ENCODE assay signal across 6 cellular contexts in the genomic region with DNA sequence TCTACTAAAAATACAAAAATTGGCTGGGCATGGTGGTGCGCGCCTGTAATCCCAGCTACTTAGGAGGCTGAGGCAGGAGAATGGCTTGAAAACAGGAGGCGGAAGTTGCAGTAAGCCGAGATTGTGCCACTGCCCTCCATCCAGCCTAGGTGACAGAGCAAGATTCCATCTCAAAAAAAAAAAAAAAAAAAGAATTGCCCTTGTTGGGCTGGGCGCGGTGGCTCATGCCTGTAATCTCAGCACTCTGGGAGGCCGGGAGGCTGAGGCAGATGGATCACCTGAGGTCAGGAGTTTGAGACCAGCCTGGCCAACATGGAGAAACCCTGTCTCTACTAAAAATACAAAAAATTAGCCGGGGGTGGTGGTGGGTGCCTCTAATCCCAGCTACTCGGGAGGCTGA. TPM values are rescaled to one million over a fixed set of nuclear protein-coding genes. Genes with fewer than 3 reads are reported as not detected.
DNase-seq lines count a peak whose midpoint lies in the region; TF ChIP-seq lines count a peak whose summit lies in the region.
"Not testable (repeated sequence)": the region's sequence is repeated elsewhere in the genome, so short reads cannot be mapped to it uniquely, and the experiment has no call there.

No MANE protein-coding gene starts in this region.

- 75 to 85% methylated on average over 5 to 8 of the region's 9 CpGs for WGBS in esophagus squamous epithelium, 2 donors
- WGBS in tibial nerve, 2 donors = 84 to 86% methylated on average over 9 of the region's 9 CpGs

- H3K27me3 Mint-ChIP-seq in CD4-positive, alpha-beta memory T cell; T-helper 2 cell treated with Interferon-gamma antibody and Interleukin-4, amounts not matched to agents 5 μg/mL and 100 μg/mL, for 36 hours (ENCODE audit: low read depth); activated naive CD4-positive, alpha-beta T cell treated with anti-CD3 and anti-CD28 coated beads, Interleukin-2, amount 10 ng/mL, durations not matched to agents 7 days and 5 days: not testable (repeated sequence)

- DNase-seq in CD4-positive, alpha-beta memory T cell; T-helper 2 cell treated with Interferon-gamma antibody and Interleukin-4, amounts not matched to agents 5 μg/mL and 100 μg/mL, for 36 hours (ENCODE audit: low spot score); activated naive CD4-positive, alpha-beta T cell treated with anti-CD3 and anti-CD28 coated beads, Interleukin-2, amount 10 ng/mL, durations not matched to agents 7 days and 5 days; esophagus squamous epithelium (lab: John Stamatoyannopoulos, UW); osteoblast (ENCODE audit: insufficient read length, low spot score, missing footprints); tibial nerve (ENCODE audit: low spot score in 2 of 2): not testable (repeated sequence)

- not testable (repeated sequence) for TF ChIP-seq CTCF in esophagus squamous epithelium (IDR thresholded peaks at IDR 0.05); osteoblast (IDR thresholded peaks at IDR 0.05; ENCODE audit: extremely low read depth, low read depth, low read length); tibial nerve (IDR thresholded peaks at IDR 0.05)

- H3K4me3 ChIP-seq in CD4-positive, alpha-beta memory T cell (ENCODE audit: low read length in 2 of 2); esophagus squamous epithelium; osteoblast (ENCODE audit: insufficient read depth, low read length); tibial nerve: not testable (repeated sequence)

- H3K4me1 ChIP-seq in CD4-positive, alpha-beta memory T cell (ENCODE audit: insufficient read depth, low read length) = peaks cover 92% of the 10 kb centered on the region
- H3K4me1 ChIP-seq in esophagus squamous epithelium = peaks cover 9 to 67% (median 48%) of the 10 kb centered on the region in 3 donors
- peaks cover 39% of the 10 kb centered on the region for H3K4me1 ChIP-seq in osteoblast (ENCODE audit: insufficient read depth, low read length)
- peaks cover 0 to 87% (median 57%) of the 10 kb centered on the region in 4 donors for H3K4me1 ChIP-seq in tibial nerve

- TF ChIP-seq EP300 in tibial nerve (IDR thresholded peaks at IDR 0.05) = not testable (repeated sequence)

- peak overlapping the region; percentile 82 to 96 (median 92) for H3K27ac Mint-ChIP-seq in CD4-positive, alpha-beta memory T cell
- peak overlapping the region; percentile 92 for H3K27ac Mint-ChIP-seq in T-helper 2 cell treated with Interferon-gamma antibody and Interleukin-4, amounts not matched to agents 5 μg/mL and 100 μg/mL, for 36 hours
- H3K27ac Mint-ChIP-seq in activated naive CD4-positive, alpha-beta T cell treated with anti-CD3 and anti-CD28 coated beads, Interleukin-2, amount 10 ng/mL, durations not matched to agents 7 days and 5 days = peak overlapping the region; percentile 86

- H3K9me3 Mint-ChIP-seq in CD4-positive, alpha-beta memory T cell; T-helper 2 cell treated with Interferon-gamma antibody and Interleukin-4, amounts not matched to agents 5 μg/mL and 100 μg/mL, for 36 hours; activated naive CD4-positive, alpha-beta T cell treated with anti-CD3 and anti-CD28 coated beads, Interleukin-2, amount 10 ng/mL, durations not matched to agents 7 days and 5 days: not testable (repeated sequence)

- H3K27ac ChIP-seq in CD4-positive, alpha-beta memory T cell (ENCODE audit: low read depth, low read length) = peak overlapping the region; percentile 52
- H3K27ac ChIP-seq in esophagus squamous epithelium (peak overlapping the region in 3 of 4 donors; percentile 55 to 86 (median 73)), osteoblast (ENCODE audit: low read depth, low read length) (peak overlapping the region; percentile 79), tibial nerve (peak overlapping the region; percentile 64 to 88 (median 74))

- H3K4me3 Mint-ChIP-seq in CD4-positive, alpha-beta memory T cell = peak overlapping the region in 6 of 8 donors; percentile 46 to 91 (median 80)
- not testable (repeated sequence) for H3K4me3 Mint-ChIP-seq in T-helper 2 cell treated with Interferon-gamma antibody and Interleukin-4, amounts not matched to agents 5 μg/mL and 100 μg/mL, for 36 hours; activated naive CD4-positive, alpha-beta T cell treated with anti-CD3 and anti-CD28 coated beads, Interleukin-2, amount 10 ng/mL, durations not matched to agents 7 days and 5 days

- H3K4me1 Mint-ChIP-seq in CD4-positive, alpha-beta memory T cell = peaks cover 68 to 98% (median 85%) of the 10 kb centered on the region in 4 donors
- H3K4me1 Mint-ChIP-seq in T-helper 2 cell treated with Interferon-gamma antibody and Interleukin-4, amounts not matched to agents 5 μg/mL and 100 μg/mL, for 36 hours (ENCODE audit: low read depth) = peaks cover 72% of the 10 kb centered on the region
- H3K4me1 Mint-ChIP-seq in activated naive CD4-positive, alpha-beta T cell treated with anti-CD3 and anti-CD28 coated beads, Interleukin-2, amount 10 ng/mL, durations not matched to agents 7 days and 5 days = peaks cover 90% of the 10 kb centered on the region

- H3K79me2 ChIP-seq in osteoblast (ENCODE audit: insufficient read depth, low read length) = peaks cover 69% of the 10 kb centered on the region

- intact Hi-C loops in CD4-positive, alpha-beta memory T cell (cut with micrococcal nuclease); esophagus squamous epithelium (cut with DNase I): not testable (repeated sequence)

- H3K4me2 ChIP-seq in osteoblast (ENCODE audit: insufficient read depth, low read length) = not testable (repeated sequence)

- not testable (repeated sequence) for H2AFZ ChIP-seq in osteoblast (ENCODE audit: low read length)

- POLR2A ChIA-PET in CD4-positive, alpha-beta memory T cell (lab: Charles Lee; ENCODE audit: partially characterized antibody) = interaction anchor here (1.5 to 44.5 kb wide), 4 partner anchors 7 to 44 kb away, joined by 4 to 1508 read pairs (median 756); a partner anchor contains a TSS

- not testable (repeated sequence) for TF ChIP-seq POLR2A in esophagus squamous epithelium (IDR thresholded peaks at IDR 0.05); tibial nerve (IDR thresholded peaks at IDR 0.05)

- H4K20me1 ChIP-seq in osteoblast (ENCODE audit: insufficient read depth, low read length) = peaks cover 50% of the 10 kb centered on the region

- H3K36me3 Mint-ChIP-seq in CD4-positive, alpha-beta memory T cell = peaks cover 43 to 53% of the 10 kb centered on the region in 2 donors
- H3K36me3 Mint-ChIP-seq in T-helper 2 cell treated with Interferon-gamma antibody and Interleukin-4, amounts not matched to agents 5 μg/mL and 100 μg/mL, for 36 hours (ENCODE audit: low read depth) = peaks cover 65% of the 10 kb centered on the region
- peaks cover 72% of the 10 kb centered on the region for H3K36me3 Mint-ChIP-seq in activated naive CD4-positive, alpha-beta T cell treated with anti-CD3 and anti-CD28 coated beads, Interleukin-2, amount 10 ng/mL, durations not matched to agents 7 days and 5 days

- CTCF ChIA-PET in CD4-positive, alpha-beta memory T cell (lab: Charles Lee; ENCODE audit: partially characterized antibody) = interaction anchor here (1.1 to 29.4 kb wide), 4 partner anchors 9 to 768 kb away, joined by 3 to 680 read pairs (median 18); a partner anchor contains a TSS
- CTCF ChIA-PET in activated naive CD4-positive, alpha-beta T cell treated with anti-CD3 and anti-CD28 coated beads, Interleukin-2, amount 10 ng/mL, durations not matched to agents 7 days and 5 days (lab: Charles Lee) = interaction anchor here (1.1 to 4.0 kb wide), 3 partner anchors 22 to 40 kb away, joined by 4 to 58 read pairs (median 7); a partner anchor contains a TSS

- not testable (repeated sequence) for H3K9me3 ChIP-seq in CD4-positive, alpha-beta memory T cell (ENCODE audit: control insufficient read depth in 1 of 2, low read length in 2 of 2); esophagus squamous epithelium; osteoblast (ENCODE audit: low read depth, low read length); tibial nerve

- H3K27me3 ChIP-seq in CD4-positive, alpha-beta memory T cell (ENCODE audit: insufficient read depth, low read length); esophagus squamous epithelium; osteoblast (ENCODE audit: insufficient read depth, low read length); tibial nerve: not testable (repeated sequence)

- peaks cover 32% of the 10 kb centered on the region for H3K36me3 ChIP-seq in CD4-positive, alpha-beta memory T cell (ENCODE audit: insufficient read depth, low read length)
- H3K36me3 ChIP-seq in esophagus squamous epithelium (peaks cover 6 to 56% (median 11%) of the 10 kb centered on the region in 3 donors), osteoblast (ENCODE audit: insufficient read depth, low read length) (peaks cover 62% of the 10 kb centered on the region), tibial nerve (peaks cover 0 to 51% (median 0%) of the 10 kb centered on the region in 3 donors)

RNA-seq across cellular contexts. Expression of a gene that starts 21.9 kb away (rescaled TPM):
- total RNA-seq in CD4-positive, alpha-beta memory T cell = 10 to 100 TPM; 51.9 to 55.8 TPM
- 10 to 100 TPM; 22.4 to 25.2 TPM for polyA plus RNA-seq in CD4-positive, alpha-beta memory T cell
- total RNA-seq in esophagus squamous epithelium = 10 to 100 TPM in 1 of 4 donors, 1 to 10 TPM in 3; 4.5 to 16.2 (median 6.7) TPM
- total RNA-seq in osteoblast = 12.1 and 12.3 TPM in 2 replicates
- 10 to 100 TPM; 13.4 to 19.5 (median 14.2) TPM for total RNA-seq in tibial nerve

RNA-seq across cellular contexts. Expression of a gene that starts 22.0 kb away (rescaled TPM):
- 100 to 1,000 TPM in 1 of 2 experiments, 10 to 100 TPM in 1; 98.4 to 104 TPM for total RNA-seq in CD4-positive, alpha-beta memory T cell
- polyA plus RNA-seq in CD4-positive, alpha-beta memory T cell = 10 to 100 TPM; 28.3 to 30.6 TPM
- total RNA-seq in esophagus squamous epithelium = 10 to 100 TPM; 15.2 to 35.7 (median 21.2) TPM
- total RNA-seq in osteoblast = 35.4 and 36.9 TPM in 2 replicates
- total RNA-seq in tibial nerve = 10 to 100 TPM; 74.1 to 91.5 (median 78.0) TPM

RNA-seq across cellular contexts. Expression of a gene that starts 24.5 kb away (rescaled TPM):
- total RNA-seq in CD4-positive, alpha-beta memory T cell = 100 to 1,000 TPM; 190 to 194 TPM
- polyA plus RNA-seq in CD4-positive, alpha-beta memory T cell = 10 to 100 TPM; 14.4 to 21.1 TPM
- total RNA-seq in esophagus squamous epithelium = 10 to 100 TPM in 1 of 4 donors, 1 to 10 TPM in 3; 5.7 to 28.2 (median 7.9) TPM
- 35.1 and 36.9 TPM in 2 replicates for total RNA-seq in osteoblast
- 100 to 1,000 TPM; 129 to 202 (median 181) TPM for total RNA-seq in tibial nerve

RNA-seq across cellular contexts. Expression of a gene that starts 43.6 kb away (rescaled TPM):
- 10 to 100 TPM; 12.0 to 13.3 TPM for total RNA-seq in CD4-positive, alpha-beta memory T cell
- 10 to 100 TPM in 1 of 2 donors, 1 to 10 TPM in 1; 6.6 to 10.8 TPM for polyA plus RNA-seq in CD4-positive, alpha-beta memory T cell
- 1 to 10 TPM; 3.3 to 9.8 (median 6.6) TPM for total RNA-seq in esophagus squamous epithelium
- total RNA-seq in osteoblast = 30.8 and 30.9 TPM in 2 replicates
- 10 to 100 TPM; 26.0 to 51.3 (median 30.2) TPM for total RNA-seq in tibial nerve

RNA-seq across cellular contexts. Expression of a gene that starts 52.9 kb away (rescaled TPM):
- under 1 TPM; 0.14 to 0.26 TPM for total RNA-seq in CD4-positive, alpha-beta memory T cell
- under 1 TPM in 1 of 2 donors, not detected in 1; 0.64 TPM for polyA plus RNA-seq in CD4-positive, alpha-beta memory T cell
- total RNA-seq in esophagus squamous epithelium (100 to 1,000 TPM in 3 of 4 donors, 10 to 100 TPM in 1; 44.6 to 137 (median 118) TPM), osteoblast (under 0.01 TPM in 1 of 2 replicates, not detected in the other), tibial nerve (1 to 10 TPM in 2 of 4 donors, under 1 TPM in 2; 0.42 to 2.4 (median 1.2) TPM)
